1 cellular context compared by ENCODE assay signal in the genomic region with DNA sequence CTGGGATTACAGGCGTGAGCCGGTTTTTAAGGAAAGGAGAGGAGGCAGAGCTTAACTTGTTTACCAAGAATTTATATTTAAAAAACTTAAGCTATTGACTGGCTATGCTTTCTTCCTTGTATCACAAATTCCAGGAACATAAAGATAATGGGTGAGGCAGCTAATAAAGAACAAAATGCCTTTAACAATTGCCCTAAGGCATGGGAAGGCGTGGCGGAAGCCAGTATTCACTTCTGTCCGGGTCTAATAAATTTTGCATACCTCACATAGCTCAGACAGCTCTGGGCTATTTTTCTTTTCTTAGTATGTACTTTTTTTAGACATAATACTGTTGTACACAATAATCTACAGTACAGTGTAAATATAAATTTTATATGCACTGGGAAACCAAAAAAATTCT.
TF ChIP-seq lines count a peak whose summit lies in the region.

No MANE protein-coding gene starts in this region.

TF ChIP-seq in HCT116, 20 proteins besides CTCF, POLR2A, EP300 and RAD21 (continued from another document):
- TF ChIP-seq, protein P1, sequence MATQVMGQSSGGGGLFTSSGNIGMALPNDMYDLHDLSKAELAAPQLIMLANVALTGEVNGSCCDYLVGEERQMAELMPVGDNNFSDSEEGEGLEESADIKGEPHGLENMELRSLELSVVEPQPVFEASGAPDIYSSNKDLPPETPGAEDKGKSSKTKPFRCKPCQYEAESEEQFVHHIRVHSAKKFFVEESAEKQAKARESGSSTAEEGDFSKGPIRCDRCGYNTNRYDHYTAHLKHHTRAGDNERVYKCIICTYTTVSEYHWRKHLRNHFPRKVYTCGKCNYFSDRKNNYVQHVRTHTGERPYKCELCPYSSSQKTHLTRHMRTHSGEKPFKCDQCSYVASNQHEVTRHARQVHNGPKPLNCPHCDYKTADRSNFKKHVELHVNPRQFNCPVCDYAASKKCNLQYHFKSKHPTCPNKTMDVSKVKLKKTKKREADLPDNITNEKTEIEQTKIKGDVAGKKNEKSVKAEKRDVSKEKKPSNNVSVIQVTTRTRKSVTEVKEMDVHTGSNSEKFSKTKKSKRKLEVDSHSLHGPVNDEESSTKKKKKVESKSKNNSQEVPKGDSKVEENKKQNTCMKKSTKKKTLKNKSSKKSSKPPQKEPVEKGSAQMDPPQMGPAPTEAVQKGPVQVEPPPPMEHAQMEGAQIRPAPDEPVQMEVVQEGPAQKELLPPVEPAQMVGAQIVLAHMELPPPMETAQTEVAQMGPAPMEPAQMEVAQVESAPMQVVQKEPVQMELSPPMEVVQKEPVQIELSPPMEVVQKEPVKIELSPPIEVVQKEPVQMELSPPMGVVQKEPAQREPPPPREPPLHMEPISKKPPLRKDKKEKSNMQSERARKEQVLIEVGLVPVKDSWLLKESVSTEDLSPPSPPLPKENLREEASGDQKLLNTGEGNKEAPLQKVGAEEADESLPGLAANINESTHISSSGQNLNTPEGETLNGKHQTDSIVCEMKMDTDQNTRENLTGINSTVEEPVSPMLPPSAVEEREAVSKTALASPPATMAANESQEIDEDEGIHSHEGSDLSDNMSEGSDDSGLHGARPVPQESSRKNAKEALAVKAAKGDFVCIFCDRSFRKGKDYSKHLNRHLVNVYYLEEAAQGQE (IDR thresholded peaks at IDR 0.05; ENCODE audit: low read depth), result no peak
- TF ChIP-seq ZFX (IDR thresholded peaks at IDR 0.05) (no peak), EGR1 (IDR thresholded peaks at IDR 0.05; ENCODE audit: low read depth) (no peak), YY1 (IDR thresholded peaks at IDR 0.05; ENCODE audit: extremely low read depth, insufficient replicate concordance, low read depth, low read length) (no peak), CBX3 (IDR thresholded peaks at IDR 0.05; ENCODE audit: low read depth) (no peak), SRF (IDR thresholded peaks at IDR 0.05; ENCODE audit: low read depth) (no peak), SIN3A (IDR thresholded peaks at IDR 0.05; ENCODE audit: low read depth) (no peak), EZH2 (IDR thresholded peaks at IDR 0.05) (no peak)
- TF ChIP-seq, protein P2, sequence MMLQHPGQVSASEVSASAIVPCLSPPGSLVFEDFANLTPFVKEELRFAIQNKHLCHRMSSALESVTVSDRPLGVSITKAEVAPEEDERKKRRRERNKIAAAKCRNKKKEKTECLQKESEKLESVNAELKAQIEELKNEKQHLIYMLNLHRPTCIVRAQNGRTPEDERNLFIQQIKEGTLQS (IDR thresholded peaks at IDR 0.05), result no peak
